ENCODE assay signal across 1 cellular context in the genomic region with DNA sequence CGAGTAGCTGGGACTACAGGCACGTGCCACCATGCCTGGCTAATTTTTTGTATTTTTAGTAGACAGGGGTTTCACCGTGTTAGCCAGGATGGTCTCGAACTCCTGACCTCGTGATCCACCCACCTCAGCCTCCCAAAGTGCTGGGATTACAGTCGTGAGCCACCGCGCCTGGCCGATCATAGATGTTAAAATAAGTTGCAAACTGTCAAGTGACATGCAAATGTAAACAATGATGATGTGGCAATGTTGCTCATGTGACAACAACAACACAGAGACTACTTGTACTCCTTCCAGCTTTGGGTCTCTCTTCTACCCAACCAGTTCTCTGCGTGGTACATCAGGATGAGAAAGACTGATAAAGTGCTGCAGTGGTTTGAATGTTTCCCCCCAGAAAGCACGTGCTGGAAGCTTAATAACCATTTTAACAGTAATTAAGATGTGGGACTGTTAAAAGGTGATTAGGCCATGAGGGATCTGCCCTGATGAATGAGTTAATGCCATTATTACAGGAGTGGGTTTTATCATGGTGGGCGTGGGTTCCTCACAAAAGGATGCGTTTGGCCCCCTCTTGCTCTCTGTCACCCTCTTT.
TF ChIP-seq lines count a peak whose summit lies in the region.

No MANE protein-coding gene starts in this region.

TF ChIP-seq in K562, 482 proteins besides CTCF, POLR2A, EP300 and RAD21 (continued from another document):
- TF ChIP-seq, protein P1, sequence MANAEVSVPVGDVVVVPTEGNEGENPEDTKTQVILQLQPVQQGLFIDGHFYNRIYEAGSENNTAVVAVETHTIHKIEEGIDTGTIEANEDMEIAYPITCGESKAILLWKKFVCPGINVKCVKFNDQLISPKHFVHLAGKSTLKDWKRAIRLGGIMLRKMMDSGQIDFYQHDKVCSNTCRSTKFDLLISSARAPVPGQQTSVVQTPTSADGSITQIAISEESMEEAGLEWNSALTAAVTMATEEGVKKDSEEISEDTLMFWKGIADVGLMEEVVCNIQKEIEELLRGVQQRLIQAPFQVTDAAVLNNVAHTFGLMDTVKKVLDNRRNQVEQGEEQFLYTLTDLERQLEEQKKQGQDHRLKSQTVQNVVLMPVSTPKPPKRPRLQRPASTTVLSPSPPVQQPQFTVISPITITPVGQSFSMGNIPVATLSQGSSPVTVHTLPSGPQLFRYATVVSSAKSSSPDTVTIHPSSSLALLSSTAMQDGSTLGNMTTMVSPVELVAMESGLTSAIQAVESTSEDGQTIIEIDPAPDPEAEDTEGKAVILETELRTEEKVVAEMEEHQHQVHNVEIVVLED (CRISPR knock-in tag; IDR thresholded peaks at IDR 0.05) = no peak
- TF ChIP-seq POLR2H (tag; IDR thresholded peaks at IDR 0.05; ENCODE audit: low read depth) = peak; percentile 61
- no peak for TF ChIP-seq RBM34 (IDR thresholded peaks at IDR 0.05; ENCODE audit: borderline replicate concordance, insufficient read depth, low read length)
- 0 out of 2 replicates have a peak, but pooled peaks have one; percentile 21 for TF ChIP-seq C11orf30 (IDR thresholded peaks at IDR 0.05; ENCODE audit: low read depth)
- TF ChIP-seq EP400 (IDR thresholded peaks at IDR 0.05) = no peak
- TF ChIP-seq MYC (IDR thresholded peaks at IDR 0.05; ENCODE audit: low read depth, low read length) = peak; percentile 19; the same call in 1 of the 2 replicates
- no peak for TF ChIP-seq MYC (CRISPR knock-in tag; IDR thresholded peaks at IDR 0.05; ENCODE audit: borderline replicate concordance, low read depth)
- no peak for TF ChIP-seq ZNF41 (CRISPR knock-in tag; conservative IDR thresholded peaks at IDR 0.05)
- peak; percentile 59 for TF ChIP-seq TBP (optimal IDR thresholded peaks at IDR 0.05; ENCODE audit: low read depth, low read length)
- 0 out of 4 replicates have a peak, but pooled peaks of 1 of the 2 experiments have one; percentile 5 for TF ChIP-seq TRIM24 (IDR thresholded peaks at IDR 0.05)
- TF ChIP-seq FOXP1 (CRISPR knock-in tag; IDR thresholded peaks at IDR 0.05) = no peak
- TF ChIP-seq FOXA3 (CRISPR knock-in tag; conservative IDR thresholded peaks at IDR 0.05 in 1 of 2, IDR thresholded peaks at IDR 0.05 in 1 of 2) = peak; percentile 57 to 73; a peak in 3 of 4 replicates
- TF ChIP-seq NCOR1 (IDR thresholded peaks at IDR 0.05) = no peak
- TF ChIP-seq SOX6 (IDR thresholded peaks at IDR 0.05) = 0 out of 2 replicates have a peak, but pooled peaks have one; percentile 25
- no peak for TF ChIP-seq SMC3 (conservative IDR thresholded peaks at IDR 0.05; ENCODE audit: insufficient read depth, low read depth, low read length)
- peak; percentile 56 for TF ChIP-seq CEBPB (tag; IDR thresholded peaks at IDR 0.05)
- 0 out of 2 replicates have a peak, but pooled peaks have one; percentile 6 for TF ChIP-seq MAFG (tag; conservative IDR thresholded peaks at IDR 0.05)
- TF ChIP-seq E2F1 (CRISPR knock-in tag; IDR thresholded peaks at IDR 0.05) = no peak
- TF ChIP-seq L3MBTL2 (IDR thresholded peaks at IDR 0.05) = peak; percentile 83
- TF ChIP-seq, protein P2, sequence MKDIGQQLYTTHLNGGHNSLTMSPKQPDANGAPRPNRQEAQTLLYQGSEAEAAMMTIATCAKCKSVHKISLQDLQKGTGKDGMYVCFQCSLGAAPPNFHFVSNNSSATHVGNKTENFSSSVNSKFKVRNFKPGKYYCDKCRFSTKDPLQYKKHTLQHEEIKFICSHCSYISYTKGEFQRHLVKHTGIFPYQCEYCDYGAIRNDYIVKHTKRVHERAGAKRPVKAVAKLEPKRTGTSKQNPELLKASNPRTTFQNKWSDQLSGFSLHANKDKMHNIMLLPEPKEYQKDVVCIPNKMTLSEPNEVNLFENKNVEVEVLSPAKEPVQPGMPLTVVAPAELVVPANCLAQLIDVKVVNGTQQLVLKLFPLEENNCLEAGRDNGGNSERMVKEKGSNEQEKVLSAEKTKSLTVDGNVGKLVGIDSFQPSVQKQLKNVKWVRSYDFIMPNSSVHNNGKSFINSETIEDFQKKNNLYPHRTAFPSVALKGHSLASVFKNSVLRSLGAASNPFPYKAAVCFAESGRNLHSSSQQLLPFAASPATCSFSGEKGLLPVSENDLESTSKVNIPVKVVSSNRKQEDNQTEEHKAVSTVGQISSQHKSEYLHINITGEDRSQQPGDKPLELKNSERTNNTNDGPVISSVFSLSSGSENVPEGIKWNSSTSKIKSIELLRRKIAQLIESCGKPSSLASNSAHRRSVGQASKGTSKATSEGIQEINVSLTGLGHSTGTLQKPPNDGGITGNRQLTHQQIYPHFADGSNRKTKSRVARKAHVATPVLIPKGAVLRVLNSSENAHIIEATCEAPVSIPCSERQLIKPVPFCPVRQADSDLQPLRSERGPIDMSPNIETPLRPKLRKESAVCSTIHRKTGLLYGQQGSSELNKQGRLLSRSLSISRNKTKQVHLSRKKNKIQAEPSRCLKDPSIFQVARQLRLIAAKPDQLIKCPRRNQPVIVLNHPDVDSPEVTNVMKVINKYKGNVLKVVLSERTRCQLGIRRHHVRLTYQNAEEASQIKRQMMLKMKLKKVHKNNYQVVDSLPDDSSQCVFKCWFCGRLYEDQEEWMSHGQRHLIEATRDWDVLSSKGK (CRISPR knock-in tag; IDR thresholded peaks at IDR 0.05) = no peak
- no peak for TF ChIP-seq CREBBP (IDR thresholded peaks at IDR 0.05; ENCODE audit: low read depth, low read length)
- TF ChIP-seq BHLHE40 (IDR thresholded peaks at IDR 0.05; ENCODE audit: low read length) = peak; percentile 25; the same call in 1 of the 2 replicates
- TF ChIP-seq SMARCE1 (IDR thresholded peaks at IDR 0.05) = no peak
- TF ChIP-seq CEBPG (CRISPR knock-in tag; IDR thresholded peaks at IDR 0.05) = no peak
- 0 out of 4 replicates have a peak, but pooled peaks of 1 of the 2 experiments have one; percentile 40 for TF ChIP-seq CEBPG (tag; conservative IDR thresholded peaks at IDR 0.05 in 1 of 2, IDR thresholded peaks at IDR 0.05 in 1 of 2)
- TF ChIP-seq KLF10 (CRISPR knock-in tag; IDR thresholded peaks at IDR 0.05) = no peak
- peak; percentile 23; the same call in 1 of the 2 replicates for TF ChIP-seq USF1 (CRISPR knock-in tag; IDR thresholded peaks at IDR 0.05)
- TF ChIP-seq NFE2 (IDR thresholded peaks at IDR 0.05; ENCODE audit: low read depth) = 0 out of 2 replicates have a peak, but pooled peaks have one; percentile 29
- TF ChIP-seq MGA (IDR thresholded peaks at IDR 0.05) = peak; percentile 59
- no peak for TF ChIP-seq HMGN3 (IDR thresholded peaks at IDR 0.05; ENCODE audit: borderline replicate concordance, extremely low read depth, insufficient read length, low read depth, low read length)
- no peak for TF ChIP-seq WHSC1 (IDR thresholded peaks at IDR 0.05; ENCODE audit: low read length)
- TF ChIP-seq HOMEZ (CRISPR knock-in tag; IDR thresholded peaks at IDR 0.05) = no peak
- TF ChIP-seq MITF (IDR thresholded peaks at IDR 0.05) = no peak
- peak; percentile 73 for TF ChIP-seq FOXJ2 (tag; IDR thresholded peaks at IDR 0.05)
- no peak for TF ChIP-seq HOXB6 (CRISPR knock-in tag; IDR thresholded peaks at IDR 0.05; ENCODE audit: borderline replicate concordance)
